In the genomic region with DNA sequence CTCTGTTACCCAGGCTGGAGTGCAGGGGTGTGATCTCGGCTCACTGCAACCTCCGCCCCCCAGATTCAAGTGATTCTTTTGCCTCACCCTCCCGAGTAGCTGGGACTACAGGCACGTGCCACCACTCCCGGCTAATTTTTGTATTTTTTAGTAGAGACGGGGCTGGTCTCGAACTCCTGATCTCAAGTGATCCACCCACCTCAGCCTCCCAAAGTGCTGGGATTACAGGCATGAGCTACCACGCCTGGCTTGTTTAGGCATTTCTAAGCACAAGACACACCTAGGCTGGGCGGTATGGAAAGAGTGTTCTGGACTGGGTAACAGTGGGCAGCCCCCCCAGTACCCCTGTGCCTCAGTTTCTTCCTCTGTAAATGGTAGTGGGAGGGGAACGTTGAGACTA, we compare ENCODE assay signal across 8 cellular contexts. TPM values are rescaled to one million over a fixed set of nuclear protein-coding genes. Genes with fewer than 3 reads are reported as not detected.
A peak's percentile ranks its signal among the peaks of the same experiment; 100 is the strongest.
DNase-seq lines count a peak whose midpoint lies in the region; ATAC-seq and TF ChIP-seq lines count a peak whose summit lies in the region.
"Not testable (repeated sequence)": the region's sequence is repeated elsewhere in the genome, so short reads cannot be mapped to it uniquely, and the experiment has no call there.

No MANE protein-coding gene starts in this region.

- H3K27ac Mint-ChIP-seq in osteocyte (ENCODE audit: unreplicated experiment): peak overlapping the region; percentile 59

- not testable (repeated sequence) for H3K27me3 Mint-ChIP-seq in osteocyte (ENCODE audit: unreplicated experiment)

- not testable (repeated sequence) for H3K4me3 ChIP-seq in GM23248, colonic mucosa, upper lobe of right lung
- H3K4me3 ChIP-seq in adipocyte (ENCODE audit: low read length) (peak overlapping the region; percentile 66), fibroblast of the aortic adventitia (ENCODE audit: low read depth, low read length) (peak overlapping the region; percentile 40), lower lobe of right lung (peak overlapping the region; percentile 27), subcutaneous abdominal adipose tissue (ENCODE audit: low read depth in 1 of 5, low read length in 5 of 5) (peak overlapping the region in 2 of 5 donors; percentile 27 to 34)

- H3K36me3 Mint-ChIP-seq in osteocyte (ENCODE audit: unreplicated experiment): not testable (repeated sequence)

- H2AFZ ChIP-seq in GM23248: peak overlapping the region; percentile 78

- H3F3A ChIP-seq in GM23248 (ENCODE audit: insufficient read depth): not testable (repeated sequence)

- intact Hi-C loops in colonic mucosa (cut with DNase I); lower lobe of right lung (cut with DNase I); upper lobe of right lung (cut with DNase I): not testable (repeated sequence)

- H3K79me2 ChIP-seq in GM23248 (ENCODE audit: insufficient read depth): not testable (repeated sequence)

- ATAC-seq in lower lobe of right lung, upper lobe of right lung: not testable (repeated sequence)

- 37 to 47% methylated on average over 8 to 10 of the region's 10 CpGs for WGBS in GM23248 (ENCODE audit: low coverage in 1 of 2, low lambda C conversion rate in 2 of 2, missing lambda C conversion rate in 2 of 2), 2 experiments

- peaks cover 25% of the 10 kb centered on the region for H3K4me1 ChIP-seq in GM23248 (ENCODE audit: insufficient read depth)
- H3K4me1 ChIP-seq in adipocyte (ENCODE audit: control insufficient read depth, insufficient read depth, low read length): peaks cover 38% of the 10 kb centered on the region
- H3K4me1 ChIP-seq in colonic mucosa: not testable (repeated sequence)
- peaks cover 52% of the 10 kb centered on the region for H3K4me1 ChIP-seq in lower lobe of right lung
- H3K4me1 ChIP-seq in subcutaneous abdominal adipose tissue (ENCODE audit: control insufficient read depth in 5 of 5, insufficient read depth in 5 of 5, low read length in 5 of 5): peaks cover 10 to 44% (median 33%) of the 10 kb centered on the region in 5 donors
- H3K4me1 ChIP-seq in upper lobe of right lung: peaks cover 39% of the 10 kb centered on the region

- peak overlapping the region; percentile 69 for H3K9ac ChIP-seq in GM23248
- H3K9ac ChIP-seq in adipocyte (ENCODE audit: low read length): peak overlapping the region; percentile 83
- peak overlapping the region in 1 of 2 donors; percentile 6 for H3K9ac ChIP-seq in colonic mucosa (ENCODE audit: low read depth in 2 of 2, low read length in 2 of 2)
- H3K9ac ChIP-seq in subcutaneous abdominal adipose tissue (ENCODE audit: low read length in 5 of 5): peak overlapping the region in 2 of 5 donors; percentile 25 to 37

- H3K9me2 ChIP-seq in GM23248 (ENCODE audit: insufficient read depth): not testable (repeated sequence)

- H4K20me1 ChIP-seq in GM23248 (ENCODE audit: insufficient read depth): not testable (repeated sequence)

- H3K4me3 Mint-ChIP-seq in osteocyte (ENCODE audit: unreplicated experiment): not testable (repeated sequence)

- not testable (repeated sequence) for DNase-seq in GM23248; adipocyte (ENCODE audit: low read depth); colonic mucosa; fibroblast of the aortic adventitia (ENCODE audit: low read depth); lower lobe of right lung; osteocyte (ENCODE audit: extremely low spot score, unreplicated experiment); upper lobe of right lung

- peak overlapping the region; percentile 25 for H3K4me2 ChIP-seq in GM23248 (ENCODE audit: unreplicated experiment)

- H3K9me3 ChIP-seq in GM23248 (ENCODE audit: low read depth); adipocyte (ENCODE audit: control insufficient read depth, low read length); colonic mucosa; lower lobe of right lung; subcutaneous abdominal adipose tissue (ENCODE audit: control insufficient read depth in 5 of 5, low read length in 5 of 5); upper lobe of right lung: not testable (repeated sequence)

- peaks cover 56% of the 10 kb centered on the region for H3K4me1 Mint-ChIP-seq in osteocyte (ENCODE audit: unreplicated experiment)

- TF ChIP-seq CTCF in colonic mucosa (IDR thresholded peaks at IDR 0.05); fibroblast of the aortic adventitia (IDR thresholded peaks at IDR 0.05; ENCODE audit: insufficient read depth, low read length); lower lobe of right lung (IDR thresholded peaks at IDR 0.05); osteocyte (IDR thresholded peaks at IDR 0.05); upper lobe of right lung (IDR thresholded peaks at IDR 0.05): not testable (repeated sequence)

- H3K27ac ChIP-seq in GM23248: peak overlapping the region; percentile 77; the same call in 1 of the 2 replicates
- peak overlapping the region; percentile 72 for H3K27ac ChIP-seq in colonic mucosa
- H3K27ac ChIP-seq in lower lobe of right lung: peak overlapping the region; percentile 83
- H3K27ac ChIP-seq in subcutaneous abdominal adipose tissue (ENCODE audit: low read depth, low read length): peak overlapping the region; percentile 62
- peak overlapping the region; percentile 87 for H3K27ac ChIP-seq in upper lobe of right lung

- not testable (repeated sequence) for H3K36me3 ChIP-seq in GM23248 (ENCODE audit: low read depth); adipocyte (ENCODE audit: control insufficient read depth, insufficient read depth, low read length, severe bottlenecking); colonic mucosa
- H3K36me3 ChIP-seq in lower lobe of right lung: peaks cover 17% of the 10 kb centered on the region
- peaks cover 0 to 15% (median 12%) of the 10 kb centered on the region in 5 donors for H3K36me3 ChIP-seq in subcutaneous abdominal adipose tissue (ENCODE audit: control insufficient read depth in 5 of 5, insufficient read depth in 5 of 5, low read length in 5 of 5)
- peaks cover 15% of the 10 kb centered on the region for H3K36me3 ChIP-seq in upper lobe of right lung

- in situ Hi-C loops in GM23248 (cut with MboI): not testable (repeated sequence)

- not testable (repeated sequence) for H3K27me3 ChIP-seq in GM23248 (replicated peaks; ENCODE audit: insufficient read depth); adipocyte (replicated peaks; ENCODE audit: control insufficient read depth, insufficient read depth, low read length); colonic mucosa; lower lobe of right lung (ENCODE audit: low read depth); upper lobe of right lung
- peaks cover 0 to 20% (median 0%) of the 10 kb centered on the region in 5 donors for H3K27me3 ChIP-seq in subcutaneous abdominal adipose tissue (ENCODE audit: control insufficient read depth in 5 of 5, insufficient read depth in 4 of 5, low read length in 5 of 5)

- H3K9me3 Mint-ChIP-seq in osteocyte (ENCODE audit: unreplicated experiment): not testable (repeated sequence)

RNA-seq across cellular contexts. Expression of a gene that starts 8.2 kb away (rescaled TPM):
- total RNA-seq in GM23248 (2014; rRNA removed; shearing (Covaris generic)): 1.4 and 2.4 TPM in 2 replicates
- 1.2 and 2.0 TPM in 2 replicates for polyA plus RNA-seq in GM23248 (2016; fragmentation: Nextera tagmentation; extraction: Ambion mirVana)
- total RNA-seq in colonic mucosa (10 to 100 TPM; 33.7 to 71.5 TPM), fibroblast of the aortic adventitia (ENCODE audit: low replicate concordance) (14.9 and 20.9 TPM in 2 replicates), lower lobe of right lung (21.0 TPM), osteocyte (33.3 and 40.2 TPM in 2 replicates), upper lobe of right lung (31.0 TPM)

RNA-seq across cellular contexts. Expression of a gene that starts 15.1 kb away (rescaled TPM):
- 17.4 and 22.9 TPM in 2 replicates for total RNA-seq in GM23248 (2014; rRNA removed; shearing (Covaris generic))
- 59.4 and 64.8 TPM in 2 replicates for polyA plus RNA-seq in GM23248 (2016; fragmentation: Nextera tagmentation; extraction: Ambion mirVana)
- total RNA-seq in colonic mucosa (100 to 1,000 TPM in 1 of 2 donors, 10 to 100 TPM in 1; 69.8 to 102 TPM), fibroblast of the aortic adventitia (ENCODE audit: low replicate concordance) (23.3 and 24.1 TPM in 2 replicates), lower lobe of right lung (145 TPM), osteocyte (83.1 and 88.2 TPM in 2 replicates), upper lobe of right lung (156 TPM)

RNA-seq across cellular contexts. Expression of a gene that starts 26.0 kb away (rescaled TPM):
- under 0.01 and 0.65 TPM in 2 replicates for total RNA-seq in GM23248 (2014; rRNA removed; shearing (Covaris generic))
- polyA plus RNA-seq in GM23248 (2016; fragmentation: Nextera tagmentation; extraction: Ambion mirVana): 0.06 TPM in 1 of 2 replicates, not detected in the other
- total RNA-seq in colonic mucosa (10 to 100 TPM; 25.9 to 35.0 TPM), fibroblast of the aortic adventitia (ENCODE audit: low replicate concordance) (0.54 and 2.3 TPM in 2 replicates), lower lobe of right lung (118 TPM), osteocyte (3.3 and 3.6 TPM in 2 replicates), upper lobe of right lung (145 TPM)

RNA-seq across cellular contexts. Expression of a gene that starts 26.5 kb away (rescaled TPM):
- 24.2 and 25.7 TPM in 2 replicates for total RNA-seq in GM23248 (2014; rRNA removed; shearing (Covaris generic))
- polyA plus RNA-seq in GM23248 (2016; fragmentation: Nextera tagmentation; extraction: Ambion mirVana): 9.9 and 10.2 TPM in 2 replicates
- 10 to 100 TPM; 14.5 to 26.0 TPM for total RNA-seq in colonic mucosa
- 7.7 and 11.4 TPM in 2 replicates for total RNA-seq in fibroblast of the aortic adventitia (ENCODE audit: low replicate concordance)
- 32.4 TPM for total RNA-seq in lower lobe of right lung
- 26.3 and 26.9 TPM in 2 replicates for total RNA-seq in osteocyte
- total RNA-seq in upper lobe of right lung: 28.7 TPM

RNA-seq across cellular contexts. Expression of a gene that starts 34.5 kb away (rescaled TPM):
- total RNA-seq in GM23248 (2014; rRNA removed; shearing (Covaris generic)): 18.8 and 36.9 TPM in 2 replicates
- polyA plus RNA-seq in GM23248 (2016; fragmentation: Nextera tagmentation; extraction: Ambion mirVana): 51.9 and 58.4 TPM in 2 replicates
- 100 to 1,000 TPM in 1 of 2 donors, 10 to 100 TPM in 1; 88.6 to 190 TPM for total RNA-seq in colonic mucosa
- 27.0 and 39.2 TPM in 2 replicates for total RNA-seq in fibroblast of the aortic adventitia (ENCODE audit: low replicate concordance)
- 68.9 TPM for total RNA-seq in lower lobe of right lung
- total RNA-seq in osteocyte: 71.1 and 73.6 TPM in 2 replicates
- total RNA-seq in upper lobe of right lung: 85.5 TPM
